1 cellular context compared by ENCODE assay signal in the genomic region with DNA sequence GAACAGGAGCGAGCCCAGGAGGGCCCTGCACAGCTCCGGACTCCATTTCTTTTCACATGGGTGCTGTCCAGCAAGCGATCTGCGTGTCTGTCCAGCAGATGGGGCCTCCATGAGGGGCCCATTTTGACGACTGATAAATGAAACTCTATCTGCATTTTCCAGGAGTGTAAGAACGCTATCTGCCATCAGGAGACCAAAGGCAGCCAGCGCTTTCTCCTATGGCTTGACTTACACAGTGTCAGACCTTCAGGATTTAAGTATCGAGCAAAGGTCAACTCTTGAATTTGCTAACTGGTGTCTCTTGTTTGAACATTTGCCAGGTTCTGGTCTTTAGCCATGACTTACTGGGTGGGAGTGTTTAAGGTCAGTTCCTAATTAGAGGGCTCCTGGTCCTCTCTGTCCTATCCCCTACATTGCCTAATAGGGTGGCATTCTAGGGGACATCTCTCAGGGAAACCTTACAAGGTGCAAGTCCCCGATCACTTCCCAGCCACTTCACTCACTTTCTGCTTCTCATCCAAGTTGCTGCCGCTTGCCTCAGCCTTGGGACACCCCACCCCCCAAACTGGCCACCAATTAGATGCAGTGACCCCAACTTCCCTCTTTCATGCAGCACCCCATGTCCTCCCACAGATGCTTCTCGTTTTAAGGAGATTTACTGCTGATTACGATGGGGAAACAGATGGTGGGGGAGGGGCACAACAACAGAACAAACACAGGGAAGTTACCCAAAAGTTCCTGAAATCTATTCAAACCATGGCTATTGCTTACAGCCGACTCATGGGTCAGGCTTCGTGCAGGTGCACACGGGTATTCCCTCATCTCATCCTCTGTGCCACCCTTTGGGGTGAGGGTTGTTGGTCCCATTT.
TF ChIP-seq lines count a peak whose summit lies in the region.

No MANE protein-coding gene starts in this region.

TF ChIP-seq in K562, 482 proteins besides CTCF, POLR2A, EP300 and RAD21 (continued from another document and continues in another):
- TF ChIP-seq, protein P1, sequence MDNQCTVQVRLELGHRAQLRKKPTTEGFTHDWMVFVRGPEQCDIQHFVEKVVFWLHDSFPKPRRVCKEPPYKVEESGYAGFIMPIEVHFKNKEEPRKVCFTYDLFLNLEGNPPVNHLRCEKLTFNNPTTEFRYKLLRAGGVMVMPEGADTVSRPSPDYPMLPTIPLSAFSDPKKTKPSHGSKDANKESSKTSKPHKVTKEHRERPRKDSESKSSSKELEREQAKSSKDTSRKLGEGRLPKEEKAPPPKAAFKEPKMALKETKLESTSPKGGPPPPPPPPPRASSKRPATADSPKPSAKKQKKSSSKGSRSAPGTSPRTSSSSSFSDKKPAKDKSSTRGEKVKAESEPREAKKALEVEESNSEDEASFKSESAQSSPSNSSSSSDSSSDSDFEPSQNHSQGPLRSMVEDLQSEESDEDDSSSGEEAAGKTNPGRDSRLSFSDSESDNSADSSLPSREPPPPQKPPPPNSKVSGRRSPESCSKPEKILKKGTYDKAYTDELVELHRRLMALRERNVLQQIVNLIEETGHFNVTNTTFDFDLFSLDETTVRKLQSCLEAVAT (IDR thresholded peaks at IDR 0.05): no peak
- TF ChIP-seq ZNF134 (CRISPR knock-in tag; conservative IDR thresholded peaks at IDR 0.05): peak; percentile 15; the same call in 1 of the 2 replicates
- TF ChIP-seq ETS2 (tag; IDR thresholded peaks at IDR 0.05; ENCODE audit: borderline replicate concordance, poor library complexity, severe bottlenecking): peak; percentile 73
- no peak for TF ChIP-seq HMG20B (CRISPR knock-in tag; IDR thresholded peaks at IDR 0.05)
- peak; percentile 77 for TF ChIP-seq ESRRA (IDR thresholded peaks at IDR 0.05; ENCODE audit: borderline replicate concordance, low read depth)
- peak; percentile 86 for TF ChIP-seq POLR2H (tag; IDR thresholded peaks at IDR 0.05; ENCODE audit: low read depth)
- TF ChIP-seq, protein P2, sequence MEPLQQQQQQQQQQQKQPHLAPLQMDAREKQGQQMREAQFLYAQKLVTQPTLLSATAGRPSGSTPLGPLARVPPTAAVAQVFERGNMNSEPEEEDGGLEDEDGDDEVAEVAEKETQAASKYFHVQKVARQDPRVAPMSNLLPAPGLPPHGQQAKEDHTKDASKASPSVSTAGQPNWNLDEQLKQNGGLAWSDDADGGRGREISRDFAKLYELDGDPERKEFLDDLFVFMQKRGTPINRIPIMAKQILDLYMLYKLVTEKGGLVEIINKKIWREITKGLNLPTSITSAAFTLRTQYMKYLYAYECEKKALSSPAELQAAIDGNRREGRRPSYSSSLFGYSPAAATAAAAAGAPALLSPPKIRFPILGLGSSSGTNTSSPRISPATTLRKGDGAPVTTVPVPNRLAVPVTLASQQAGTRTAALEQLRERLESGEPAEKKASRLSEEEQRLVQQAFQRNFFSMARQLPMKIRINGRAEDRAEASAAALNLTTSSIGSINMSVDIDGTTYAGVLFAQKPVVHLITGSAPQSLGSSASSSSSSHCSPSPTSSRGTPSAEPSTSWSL (CRISPR knock-in tag; IDR thresholded peaks at IDR 0.05; ENCODE audit: borderline replicate concordance): 0 out of 2 replicates have a peak, but pooled peaks have one; percentile 14
- no peak for TF ChIP-seq ZBTB7A (IDR thresholded peaks at IDR 0.05; ENCODE audit: borderline replicate concordance, control insufficient read depth, low read depth, low read length)
- TF ChIP-seq HCFC1 (IDR thresholded peaks at IDR 0.05; ENCODE audit: low read depth, low read length): no peak
- TF ChIP-seq, protein P3, sequence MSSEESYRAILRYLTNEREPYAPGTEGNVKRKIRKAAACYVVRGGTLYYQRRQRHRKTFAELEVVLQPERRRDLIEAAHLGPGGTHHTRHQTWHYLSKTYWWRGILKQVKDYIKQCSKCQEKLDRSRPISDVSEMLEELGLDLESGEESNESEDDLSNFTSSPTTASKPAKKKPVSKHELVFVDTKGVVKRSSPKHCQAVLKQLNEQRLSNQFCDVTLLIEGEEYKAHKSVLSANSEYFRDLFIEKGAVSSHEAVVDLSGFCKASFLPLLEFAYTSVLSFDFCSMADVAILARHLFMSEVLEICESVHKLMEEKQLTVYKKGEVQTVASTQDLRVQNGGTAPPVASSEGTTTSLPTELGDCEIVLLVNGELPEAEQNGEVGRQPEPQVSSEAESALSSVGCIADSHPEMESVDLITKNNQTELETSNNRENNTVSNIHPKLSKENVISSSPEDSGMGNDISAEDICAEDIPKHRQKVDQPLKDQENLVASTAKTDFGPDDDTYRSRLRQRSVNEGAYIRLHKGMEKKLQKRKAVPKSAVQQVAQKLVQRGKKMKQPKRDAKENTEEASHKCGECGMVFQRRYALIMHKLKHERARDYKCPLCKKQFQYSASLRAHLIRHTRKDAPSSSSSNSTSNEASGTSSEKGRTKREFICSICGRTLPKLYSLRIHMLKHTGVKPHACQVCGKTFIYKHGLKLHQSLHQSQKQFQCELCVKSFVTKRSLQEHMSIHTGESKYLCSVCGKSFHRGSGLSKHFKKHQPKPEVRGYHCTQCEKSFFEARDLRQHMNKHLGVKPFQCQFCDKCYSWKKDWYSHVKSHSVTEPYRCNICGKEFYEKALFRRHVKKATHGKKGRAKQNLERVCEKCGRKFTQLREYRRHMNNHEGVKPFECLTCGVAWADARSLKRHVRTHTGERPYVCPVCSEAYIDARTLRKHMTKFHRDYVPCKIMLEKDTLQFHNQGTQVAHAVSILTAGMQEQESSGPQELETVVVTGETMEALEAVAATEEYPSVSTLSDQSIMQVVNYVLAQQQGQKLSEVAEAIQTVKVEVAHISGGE (CRISPR knock-in tag; IDR thresholded peaks at IDR 0.05): peak in 1 of 3 experiments; percentile 65; a peak in 2 of 6 replicates
- no peak for TF ChIP-seq SMAD2 (IDR thresholded peaks at IDR 0.05; ENCODE audit: low read depth, low read length)
- TF ChIP-seq SUPT5H (IDR thresholded peaks at IDR 0.05): no peak
- TF ChIP-seq, protein P4, sequence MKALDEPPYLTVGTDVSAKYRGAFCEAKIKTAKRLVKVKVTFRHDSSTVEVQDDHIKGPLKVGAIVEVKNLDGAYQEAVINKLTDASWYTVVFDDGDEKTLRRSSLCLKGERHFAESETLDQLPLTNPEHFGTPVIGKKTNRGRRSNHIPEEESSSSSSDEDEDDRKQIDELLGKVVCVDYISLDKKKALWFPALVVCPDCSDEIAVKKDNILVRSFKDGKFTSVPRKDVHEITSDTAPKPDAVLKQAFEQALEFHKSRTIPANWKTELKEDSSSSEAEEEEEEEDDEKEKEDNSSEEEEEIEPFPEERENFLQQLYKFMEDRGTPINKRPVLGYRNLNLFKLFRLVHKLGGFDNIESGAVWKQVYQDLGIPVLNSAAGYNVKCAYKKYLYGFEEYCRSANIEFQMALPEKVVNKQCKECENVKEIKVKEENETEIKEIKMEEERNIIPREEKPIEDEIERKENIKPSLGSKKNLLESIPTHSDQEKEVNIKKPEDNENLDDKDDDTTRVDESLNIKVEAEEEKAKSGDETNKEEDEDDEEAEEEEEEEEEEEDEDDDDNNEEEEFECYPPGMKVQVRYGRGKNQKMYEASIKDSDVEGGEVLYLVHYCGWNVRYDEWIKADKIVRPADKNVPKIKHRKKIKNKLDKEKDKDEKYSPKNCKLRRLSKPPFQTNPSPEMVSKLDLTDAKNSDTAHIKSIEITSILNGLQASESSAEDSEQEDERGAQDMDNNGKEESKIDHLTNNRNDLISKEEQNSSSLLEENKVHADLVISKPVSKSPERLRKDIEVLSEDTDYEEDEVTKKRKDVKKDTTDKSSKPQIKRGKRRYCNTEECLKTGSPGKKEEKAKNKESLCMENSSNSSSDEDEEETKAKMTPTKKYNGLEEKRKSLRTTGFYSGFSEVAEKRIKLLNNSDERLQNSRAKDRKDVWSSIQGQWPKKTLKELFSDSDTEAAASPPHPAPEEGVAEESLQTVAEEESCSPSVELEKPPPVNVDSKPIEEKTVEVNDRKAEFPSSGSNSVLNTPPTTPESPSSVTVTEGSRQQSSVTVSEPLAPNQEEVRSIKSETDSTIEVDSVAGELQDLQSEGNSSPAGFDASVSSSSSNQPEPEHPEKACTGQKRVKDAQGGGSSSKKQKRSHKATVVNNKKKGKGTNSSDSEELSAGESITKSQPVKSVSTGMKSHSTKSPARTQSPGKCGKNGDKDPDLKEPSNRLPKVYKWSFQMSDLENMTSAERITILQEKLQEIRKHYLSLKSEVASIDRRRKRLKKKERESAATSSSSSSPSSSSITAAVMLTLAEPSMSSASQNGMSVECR (CRISPR knock-in tag; IDR thresholded peaks at IDR 0.05): peak; percentile 62
- TF ChIP-seq, protein P5, sequence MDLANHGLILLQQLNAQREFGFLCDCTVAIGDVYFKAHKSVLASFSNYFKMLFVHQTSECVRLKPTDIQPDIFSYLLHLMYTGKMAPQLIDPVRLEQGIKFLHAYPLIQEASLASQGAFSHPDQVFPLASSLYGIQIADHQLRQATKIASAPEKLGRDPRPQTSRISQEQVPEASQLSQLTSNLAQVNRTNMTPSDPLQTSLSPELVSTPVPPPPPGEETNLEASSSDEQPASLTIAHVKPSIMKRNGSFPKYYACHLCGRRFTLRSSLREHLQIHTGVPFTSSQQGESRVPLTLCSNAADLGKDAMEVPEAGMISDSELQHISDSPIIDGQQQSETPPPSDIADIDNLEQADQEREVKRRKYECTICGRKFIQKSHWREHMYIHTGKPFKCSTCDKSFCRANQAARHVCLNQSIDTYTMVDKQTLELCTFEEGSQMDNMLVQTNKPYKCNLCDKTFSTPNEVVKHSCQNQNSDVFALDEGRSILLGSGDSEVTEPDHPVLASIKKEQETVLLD (IDR thresholded peaks at IDR 0.05): no peak; the same call in 1 of the 2 replicates
- TF ChIP-seq ERF (CRISPR knock-in tag; IDR thresholded peaks at IDR 0.05): 0 out of 2 replicates have a peak, but pooled peaks have one; percentile 55
- TF ChIP-seq BCOR (IDR thresholded peaks at IDR 0.05): peak; percentile 83
- no peak for TF ChIP-seq EWSR1 (IDR thresholded peaks at IDR 0.05; ENCODE audit: borderline replicate concordance, low read depth, partially characterized antibody)
- no peak; the same call in 1 of the 2 replicates for TF ChIP-seq ZNF780A (CRISPR knock-in tag; IDR thresholded peaks at IDR 0.05)
- peak; percentile 35; the same call in 1 of the 2 replicates for TF ChIP-seq GATAD2A (IDR thresholded peaks at IDR 0.05)
- 0 out of 2 replicates have a peak, but pooled peaks have one; percentile 57 for TF ChIP-seq BRD4 (IDR thresholded peaks at IDR 0.05)
- TF ChIP-seq NFE2 (IDR thresholded peaks at IDR 0.05; ENCODE audit: low read depth): peak; percentile 53; the same call in 1 of the 2 replicates
- TF ChIP-seq TCF3 (CRISPR knock-in tag; IDR thresholded peaks at IDR 0.05): peak; percentile 63
- TF ChIP-seq ARNT (IDR thresholded peaks at IDR 0.05): no peak; a peak in 1 of 4 replicates
- TF ChIP-seq, protein P6, sequence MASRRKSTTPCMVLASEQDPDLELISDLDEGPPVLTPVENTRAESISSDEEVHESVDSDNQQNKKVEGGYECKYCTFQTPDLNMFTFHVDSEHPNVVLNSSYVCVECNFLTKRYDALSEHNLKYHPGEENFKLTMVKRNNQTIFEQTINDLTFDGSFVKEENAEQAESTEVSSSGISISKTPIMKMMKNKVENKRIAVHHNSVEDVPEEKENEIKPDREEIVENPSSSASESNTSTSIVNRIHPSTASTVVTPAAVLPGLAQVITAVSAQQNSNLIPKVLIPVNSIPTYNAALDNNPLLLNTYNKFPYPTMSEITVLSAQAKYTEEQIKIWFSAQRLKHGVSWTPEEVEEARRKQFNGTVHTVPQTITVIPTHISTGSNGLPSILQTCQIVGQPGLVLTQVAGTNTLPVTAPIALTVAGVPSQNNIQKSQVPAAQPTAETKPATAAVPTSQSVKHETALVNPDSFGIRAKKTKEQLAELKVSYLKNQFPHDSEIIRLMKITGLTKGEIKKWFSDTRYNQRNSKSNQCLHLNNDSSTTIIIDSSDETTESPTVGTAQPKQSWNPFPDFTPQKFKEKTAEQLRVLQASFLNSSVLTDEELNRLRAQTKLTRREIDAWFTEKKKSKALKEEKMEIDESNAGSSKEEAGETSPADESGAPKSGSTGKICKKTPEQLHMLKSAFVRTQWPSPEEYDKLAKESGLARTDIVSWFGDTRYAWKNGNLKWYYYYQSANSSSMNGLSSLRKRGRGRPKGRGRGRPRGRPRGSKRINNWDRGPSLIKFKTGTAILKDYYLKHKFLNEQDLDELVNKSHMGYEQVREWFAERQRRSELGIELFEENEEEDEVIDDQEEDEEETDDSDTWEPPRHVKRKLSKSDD (conservative IDR thresholded peaks at IDR 0.05; ENCODE audit: low read length): no peak
- TF ChIP-seq, protein P7, sequence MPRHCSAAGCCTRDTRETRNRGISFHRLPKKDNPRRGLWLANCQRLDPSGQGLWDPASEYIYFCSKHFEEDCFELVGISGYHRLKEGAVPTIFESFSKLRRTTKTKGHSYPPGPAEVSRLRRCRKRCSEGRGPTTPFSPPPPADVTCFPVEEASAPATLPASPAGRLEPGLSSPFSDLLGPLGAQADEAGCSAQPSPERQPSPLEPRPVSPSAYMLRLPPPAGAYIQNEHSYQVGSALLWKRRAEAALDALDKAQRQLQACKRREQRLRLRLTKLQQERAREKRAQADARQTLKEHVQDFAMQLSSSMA (CRISPR knock-in tag; IDR thresholded peaks at IDR 0.05): 0 out of 2 replicates have a peak, but pooled peaks have one; percentile 49
- TF ChIP-seq, protein P8, sequence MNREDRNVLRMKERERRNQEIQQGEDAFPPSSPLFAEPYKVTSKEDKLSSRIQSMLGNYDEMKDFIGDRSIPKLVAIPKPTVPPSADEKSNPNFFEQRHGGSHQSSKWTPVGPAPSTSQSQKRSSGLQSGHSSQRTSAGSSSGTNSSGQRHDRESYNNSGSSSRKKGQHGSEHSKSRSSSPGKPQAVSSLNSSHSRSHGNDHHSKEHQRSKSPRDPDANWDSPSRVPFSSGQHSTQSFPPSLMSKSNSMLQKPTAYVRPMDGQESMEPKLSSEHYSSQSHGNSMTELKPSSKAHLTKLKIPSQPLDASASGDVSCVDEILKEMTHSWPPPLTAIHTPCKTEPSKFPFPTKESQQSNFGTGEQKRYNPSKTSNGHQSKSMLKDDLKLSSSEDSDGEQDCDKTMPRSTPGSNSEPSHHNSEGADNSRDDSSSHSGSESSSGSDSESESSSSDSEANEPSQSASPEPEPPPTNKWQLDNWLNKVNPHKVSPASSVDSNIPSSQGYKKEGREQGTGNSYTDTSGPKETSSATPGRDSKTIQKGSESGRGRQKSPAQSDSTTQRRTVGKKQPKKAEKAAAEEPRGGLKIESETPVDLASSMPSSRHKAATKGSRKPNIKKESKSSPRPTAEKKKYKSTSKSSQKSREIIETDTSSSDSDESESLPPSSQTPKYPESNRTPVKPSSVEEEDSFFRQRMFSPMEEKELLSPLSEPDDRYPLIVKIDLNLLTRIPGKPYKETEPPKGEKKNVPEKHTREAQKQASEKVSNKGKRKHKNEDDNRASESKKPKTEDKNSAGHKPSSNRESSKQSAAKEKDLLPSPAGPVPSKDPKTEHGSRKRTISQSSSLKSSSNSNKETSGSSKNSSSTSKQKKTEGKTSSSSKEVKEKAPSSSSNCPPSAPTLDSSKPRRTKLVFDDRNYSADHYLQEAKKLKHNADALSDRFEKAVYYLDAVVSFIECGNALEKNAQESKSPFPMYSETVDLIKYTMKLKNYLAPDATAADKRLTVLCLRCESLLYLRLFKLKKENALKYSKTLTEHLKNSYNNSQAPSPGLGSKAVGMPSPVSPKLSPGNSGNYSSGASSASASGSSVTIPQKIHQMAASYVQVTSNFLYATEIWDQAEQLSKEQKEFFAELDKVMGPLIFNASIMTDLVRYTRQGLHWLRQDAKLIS (CRISPR knock-in tag; IDR thresholded peaks at IDR 0.05): 0 out of 2 replicates have a peak, but pooled peaks have one; percentile 79
- TF ChIP-seq, protein P9, sequence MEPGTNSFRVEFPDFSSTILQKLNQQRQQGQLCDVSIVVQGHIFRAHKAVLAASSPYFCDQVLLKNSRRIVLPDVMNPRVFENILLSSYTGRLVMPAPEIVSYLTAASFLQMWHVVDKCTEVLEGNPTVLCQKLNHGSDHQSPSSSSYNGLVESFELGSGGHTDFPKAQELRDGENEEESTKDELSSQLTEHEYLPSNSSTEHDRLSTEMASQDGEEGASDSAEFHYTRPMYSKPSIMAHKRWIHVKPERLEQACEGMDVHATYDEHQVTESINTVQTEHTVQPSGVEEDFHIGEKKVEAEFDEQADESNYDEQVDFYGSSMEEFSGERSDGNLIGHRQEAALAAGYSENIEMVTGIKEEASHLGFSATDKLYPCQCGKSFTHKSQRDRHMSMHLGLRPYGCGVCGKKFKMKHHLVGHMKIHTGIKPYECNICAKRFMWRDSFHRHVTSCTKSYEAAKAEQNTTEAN (CRISPR knock-in tag; IDR thresholded peaks at IDR 0.05): 0 out of 2 replicates have a peak, but pooled peaks have one; percentile 18
- peak; percentile 96 for TF ChIP-seq SOX6 (IDR thresholded peaks at IDR 0.05)
